In genomic region chr2:172285760-172286159, GRCh38 we compare ENCODE assay signal across 16 cellular contexts.
DNase-seq lines count a peak whose midpoint lies in the region; ATAC-seq and TF ChIP-seq lines count a peak whose summit lies in the region.
"Had no signal": no experiment of that assay in that cellular context is flagged by ENCODE, and none has a peak within 500 bp of the region (broad histone marks: within the 10 kb centered on the region; RNA-seq: fewer than 3 reads in every experiment).

No MANE protein-coding gene starts in this region.

- no peaks in the 10 kb centered on the region for H3K9me3 Mint-ChIP-seq in central memory CD8-positive, alpha-beta T cell
- H3K9me3 Mint-ChIP-seq in neural progenitor cell: no peaks in the 10 kb centered on the region
- H3K9me3 Mint-ChIP-seq: T-helper 1 cell treated with Interleukin-12 subunit alpha and Interleukin-12 subunit beta and Interleukin-4 antibody, amounts not matched to agents 30 μg/mL and 1 μg/mL, for 36 hours had no signal

- H3K9ac ChIP-seq in BLaER1 (peak overlapping the region; percentile 34; the same call in 1 of the 2 replicates), GM23248 (no peak overlapping the region), neural progenitor cell (no peak overlapping the region)
- H3K9ac ChIP-seq: KMS-11 had no signal

- no peaks in the 10 kb centered on the region for H3K36me3 Mint-ChIP-seq in central memory CD8-positive, alpha-beta T cell (ENCODE audit: insufficient read depth)
- no peaks in the 10 kb centered on the region for H3K36me3 Mint-ChIP-seq in neural progenitor cell

- H3K27ac ChIP-seq in BLaER1 (peak overlapping the region; percentile 60), GM23248 (peak overlapping the region; percentile 39), neural progenitor cell (peak overlapping the region; percentile 92)
- H3K27ac ChIP-seq: KMS-11, Peyer's patch had no signal

- TF ChIP-seq CTCF in neural progenitor cell (IDR thresholded peaks at IDR 0.05): no peak

- peak overlapping the region; percentile 79 for H3K4me2 ChIP-seq in BLaER1
- H3K4me2 ChIP-seq in GM23248 (ENCODE audit: unreplicated experiment): peak overlapping the region; percentile 31
- H3K4me2 ChIP-seq in neural progenitor cell: peak overlapping the region; percentile 64
- H3K4me2 ChIP-seq: KMS-11 had no signal

- peak overlapping the region; percentile 6 for H3K27ac Mint-ChIP-seq in central memory CD8-positive, alpha-beta T cell (ENCODE audit: low read depth)
- H3K27ac Mint-ChIP-seq in neural progenitor cell: peak overlapping the region; percentile 97
- H3K27ac Mint-ChIP-seq: B cell; T-helper 1 cell treated with Interleukin-12 subunit alpha and Interleukin-12 subunit beta and Interleukin-4 antibody, amounts not matched to agents 30 μg/mL and 1 μg/mL, for 36 hours had no signal

- H3F3A ChIP-seq in GM23248 (ENCODE audit: insufficient read depth): peaks cover 33% of the 10 kb centered on the region
- H3F3A ChIP-seq in neural progenitor cell (ENCODE audit: low read depth): peaks cover 32% of the 10 kb centered on the region

- H3K79me2 ChIP-seq in GM23248 (ENCODE audit: insufficient read depth) (no peaks in the 10 kb centered on the region), neural progenitor cell (ENCODE audit: low read depth) (no peaks in the 10 kb centered on the region)

- H4K20me1 ChIP-seq in BLaER1 (no peaks in the 10 kb centered on the region), GM23248 (ENCODE audit: insufficient read depth) (no peaks in the 10 kb centered on the region), neural progenitor cell (ENCODE audit: low read depth) (no peaks in the 10 kb centered on the region)

- in situ Hi-C loops in GM23248 (cut with MboI): no loop called here

- H3K27me3 ChIP-seq in BLaER1 (no peaks in the 10 kb centered on the region), GM23248 (replicated peaks; ENCODE audit: insufficient read depth) (no peaks in the 10 kb centered on the region), neural progenitor cell (no peaks in the 10 kb centered on the region)
- H3K27me3 ChIP-seq: Peyer's patch had no signal

- H3K4me3 ChIP-seq in BLaER1: peak overlapping the region; percentile 36; the same call in 1 of the 2 replicates
- no peak overlapping the region for H3K4me3 ChIP-seq in GM23248
- no peak overlapping the region for H3K4me3 ChIP-seq in neural progenitor cell
- H3K4me3 ChIP-seq: adrenal gland, Peyer's patch had no signal

- H3K4me1 ChIP-seq in BLaER1: peaks cover 60% of the 10 kb centered on the region
- peaks cover 37% of the 10 kb centered on the region for H3K4me1 ChIP-seq in GM23248 (ENCODE audit: insufficient read depth)
- H3K4me1 ChIP-seq in neural progenitor cell: peaks cover 40% of the 10 kb centered on the region

- peak overlapping the region; percentile 66 for H2AFZ ChIP-seq in GM23248
- peak overlapping the region; percentile 14 for H2AFZ ChIP-seq in neural progenitor cell (replicated peaks)

- H3K4me1 Mint-ChIP-seq in central memory CD8-positive, alpha-beta T cell: peaks cover 12% of the 10 kb centered on the region
- peaks cover 59% of the 10 kb centered on the region for H3K4me1 Mint-ChIP-seq in neural progenitor cell

- 86 to 90% methylated on average over 9 of the region's 9 CpGs for WGBS in GM23248 (ENCODE audit: low coverage in 1 of 2, low lambda C conversion rate in 2 of 2, missing lambda C conversion rate in 2 of 2), 2 experiments

- peaks cover 6% of the 10 kb centered on the region for H3K27me3 Mint-ChIP-seq in central memory CD8-positive, alpha-beta T cell
- peaks cover 3% of the 10 kb centered on the region for H3K27me3 Mint-ChIP-seq in neural progenitor cell (ENCODE audit: insufficient read depth, low read depth)

- no peaks in the 10 kb centered on the region for H3K36me3 ChIP-seq in BLaER1
- H3K36me3 ChIP-seq in GM23248 (ENCODE audit: low read depth): no peaks in the 10 kb centered on the region
- no peaks in the 10 kb centered on the region for H3K36me3 ChIP-seq in neural progenitor cell
- H3K36me3 ChIP-seq: adrenal gland, Peyer's patch had no signal

- H3K9me2 ChIP-seq in GM23248 (ENCODE audit: insufficient read depth): no peaks in the 10 kb centered on the region

- H3K9me3 ChIP-seq in BLaER1 (no peaks in the 10 kb centered on the region), GM23248 (ENCODE audit: low read depth) (no peaks in the 10 kb centered on the region), neural progenitor cell (ENCODE audit: low read depth) (no peaks in the 10 kb centered on the region)
- H3K9me3 ChIP-seq: adrenal gland, Peyer's patch had no signal

- DNase-seq in GM23248 (no peak), neural progenitor cell (ENCODE audit: low spot score) (no peak), RKO (ENCODE audit: low spot score) (no peak), kidney tubule cell (ENCODE audit: low spot score) (no peak), NCI-H2171 treated with DMSO at 0.1 percent for 48 hours (lab: John Stamatoyannopoulos, UW) (no peak), NCI-H2227 treated with DMSO at 0.1 percent for 48 hours (lab: John Stamatoyannopoulos, UW) (no peak)
- DNase-seq in central memory CD8-positive, alpha-beta T cell (ENCODE audit: low spot score in 2 of 2): no peak
- DNase-seq: activated CD4-positive, alpha-beta T cell treated with anti-CD3 and anti-CD28 coated beads for 1 hour; activated T-cell treated with anti-CD3 and anti-CD28 coated beads for 4 hours; Peyer's patch; stimulated activated CD4-positive, alpha-beta T cell treated with anti-CD3 and anti-CD28 coated beads, Interleukin-15, amount 100 ng/mL, for 24 hours had no signal

- H3K4me3 Mint-ChIP-seq in central memory CD8-positive, alpha-beta T cell: no peak overlapping the region
- H3K4me3 Mint-ChIP-seq in neural progenitor cell: no peak overlapping the region
- H3K4me3 Mint-ChIP-seq: B cell; T-helper 1 cell treated with Interleukin-12 subunit alpha and Interleukin-12 subunit beta and Interleukin-4 antibody, amounts not matched to agents 30 μg/mL and 1 μg/mL, for 36 hours had no signal

- no peak for ATAC-seq in central memory CD8-positive, alpha-beta T cell (replicated peaks; ENCODE audit: extremely low read depth, poor library complexity, severe bottlenecking)

Comparison
In these comparisons a context has a peak if more than half of its experiments do, and no peak if none do; other contexts are left out.
1. H3K27ac ChIP-seq: peak in every context shown above with its lines; median percentile 92 in neural progenitor cell; 60 in BLaER1; 39 in GM23248.